Comparison of ENCODE assay signal across 8 cellular contexts in genomic region chr1:152111515-152111968, GRCh38.
DNase-seq lines count a peak whose midpoint lies in the region; ATAC-seq and TF ChIP-seq lines count a peak whose summit lies in the region.

No MANE protein-coding gene starts in this region.

- DNase-seq in AG10803 (ENCODE audit: low read depth) (peak; percentile 46), HEK293T (ENCODE audit: extremely low spot score) (peak; percentile 46), SW 1271 (lab: John Stamatoyannopoulos, UW) (peak; percentile 4 to 61), fibroblast of mammary gland (ENCODE audit: low read depth) (peak; percentile 34), retina (peak; percentile 91), NCI-H524 treated with DMSO at 0.1 percent for 48 hours (lab: John Stamatoyannopoulos, UW) (no peak)

- H3K4me3 ChIP-seq in AG10803 (ENCODE audit: low read length): peak overlapping the region; percentile 59
- peak overlapping the region; percentile 4 for H3K4me3 ChIP-seq in fibroblast of mammary gland (ENCODE audit: control insufficient read depth, low read depth, low read length)

- TF ChIP-seq CTCF in AG10803 (conservative IDR thresholded peaks at IDR 0.05; ENCODE audit: low read length): no peak
- TF ChIP-seq CTCF in fibroblast of mammary gland (conservative IDR thresholded peaks at IDR 0.05; ENCODE audit: control insufficient read depth, insufficient read depth, low read depth, low read length): no peak

- ATAC-seq in HG03025 (IDR thresholded peaks at IDR 0.05; ENCODE audit: low FRiP score, unreplicated experiment): no peak
- no peak for ATAC-seq in GM19328 (IDR thresholded peaks at IDR 0.05; ENCODE audit: unreplicated experiment)

- CTCF ChIA-PET in HEK293T (lab: Yijun Ruan, JAX): interaction anchor here (0.8 to 2.9 kb wide), 8 partner anchors 13 to 347 kb away, joined by 3 to 10 read pairs (median 4); no protein-coding TSS in a partner anchor

- POLR2A ChIA-PET in HEK293T (lab: Yijun Ruan, JAX): interaction anchor here (0.6 to 1.9 kb wide), 7 partner anchors 58 to 851 kb away, joined by 3 to 5 read pairs (median 3); partner anchors contain the start of gene S100A11

TF ChIP-seq in HEK293T, 16 proteins besides CTCF, POLR2A, EP300 and RAD21:
- TF ChIP-seq L3MBTL2 (conservative IDR thresholded peaks at IDR 0.05) (peak; percentile 87), ARNT (IDR thresholded peaks at IDR 0.05) (no peak)
